Comparison of ENCODE assay signal across 8 cellular contexts in the genomic region with DNA sequence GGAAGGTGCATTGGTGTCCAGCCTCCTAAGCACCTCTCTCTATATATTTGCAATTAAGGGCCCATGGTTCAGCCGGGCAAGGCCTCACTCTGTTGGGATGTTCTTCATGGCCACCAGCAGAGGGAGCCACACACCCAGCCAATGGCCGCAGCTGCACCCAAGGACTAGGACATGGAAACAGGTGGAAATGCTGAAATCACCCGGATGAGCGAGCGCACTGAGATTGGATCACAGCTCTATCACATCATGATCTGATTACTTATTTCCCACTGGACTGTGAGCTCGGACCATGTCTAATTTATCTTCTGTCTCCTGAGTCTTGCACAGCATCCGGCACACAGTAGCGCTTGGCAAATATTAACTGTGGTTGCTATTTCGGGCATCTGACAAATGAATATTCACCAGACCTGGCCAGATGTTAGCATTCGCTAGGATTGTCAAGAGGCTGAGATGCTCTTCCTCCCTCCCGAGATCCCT. TPM values are rescaled to one million over a fixed set of nuclear protein-coding genes. Genes with fewer than 3 reads are reported as not detected.
DNase-seq lines count a peak whose midpoint lies in the region; ATAC-seq and TF ChIP-seq lines count a peak whose summit lies in the region.

No MANE protein-coding gene starts in this region.

- ATAC-seq in GM21786 (IDR thresholded peaks at IDR 0.05; ENCODE audit: unreplicated experiment), result no peak

- H3K27ac ChIP-seq in endodermal cell (ENCODE audit: low read depth, low read length), result no peak overlapping the region

- no peaks in the 10 kb centered on the region for H3K9me3 ChIP-seq in NT2/D1 (ENCODE audit: insufficient read depth, low read length)
- H3K9me3 ChIP-seq in endodermal cell (ENCODE audit: control insufficient read depth, low read length), result no peaks in the 10 kb centered on the region

- peaks cover 21% of the 10 kb centered on the region for H3K36me3 ChIP-seq in NT2/D1 (ENCODE audit: insufficient read depth, insufficient read length, low read length)
- peaks cover 5% of the 10 kb centered on the region for H3K36me3 ChIP-seq in endodermal cell (ENCODE audit: control insufficient read depth, insufficient read depth, low read length)

- no peaks in the 10 kb centered on the region for H3K4me1 Mint-ChIP-seq in endodermal cell
- no peaks in the 10 kb centered on the region for H3K4me1 Mint-ChIP-seq in mesothelial cell of epicardium

- H3K27ac Mint-ChIP-seq in endodermal cell (no peak overlapping the region), mesothelial cell of epicardium (no peak overlapping the region)

- whole genome bisulfite sequencing in endodermal cell (ENCODE audit: insufficient coverage in 1 of 2, insufficient read length in 1 of 2), 2 experiments, result 64 to 65% methylated on average over 11 of the region's 11 CpGs

- no peak overlapping the region for H3K4me3 Mint-ChIP-seq in endodermal cell
- no peak overlapping the region for H3K4me3 Mint-ChIP-seq in mesothelial cell of epicardium

- no peak overlapping the region for H3K9ac ChIP-seq in NT2/D1 (ENCODE audit: insufficient read length, low read depth)
- no peak overlapping the region for H3K9ac ChIP-seq in endodermal cell (ENCODE audit: extremely low read depth, low read length, poor library complexity, severe bottlenecking)

- H3K9me3 Mint-ChIP-seq in endodermal cell (no peaks in the 10 kb centered on the region), mesothelial cell of epicardium (no peaks in the 10 kb centered on the region)

- H3K36me3 Mint-ChIP-seq in endodermal cell (ENCODE audit: low read depth) (peaks cover 25% of the 10 kb centered on the region), mesothelial cell of epicardium (peaks cover 11% of the 10 kb centered on the region)

- TF ChIP-seq CTCF in endodermal cell (conservative IDR thresholded peaks at IDR 0.05), result peak; percentile 98
- peak; percentile 89 for TF ChIP-seq CTCF in mesothelial cell of epicardium (IDR thresholded peaks at IDR 0.05; ENCODE audit: unreplicated experiment)

- DNase-seq in GM04504 (ENCODE audit: low read depth), result peak; percentile 59
- peak; percentile 70 for DNase-seq in HuH-7 (ENCODE audit: low spot score)
- DNase-seq in NT2/D1 (ENCODE audit: low read depth, low spot score), result peak; percentile 83
- peak; percentile 34 for DNase-seq in activated CD8-positive, alpha-beta memory T cell treated with anti-CD3 and anti-CD28 coated beads, Interleukin-2, amount 50 U/mL, for 1 hour (ENCODE audit: extremely low read depth)
- peak; percentile 93 for DNase-seq in endodermal cell
- peak; percentile 63 to 85 for DNase-seq in mesothelial cell of epicardium (ENCODE audit: low spot score in 2 of 2, unreplicated experiment in 2 of 2)
- DNase-seq in stimulated activated CD8-positive, alpha-beta memory T cell treated with anti-CD3 and anti-CD28 coated beads, Interleukin-2, amount 100 ng/mL, for 1 hour (ENCODE audit: low read depth in 2 of 2), result peak; percentile 33 to 54

- H3K4me3 ChIP-seq in NT2/D1 (ENCODE audit: insufficient read length, low read depth) (no peak overlapping the region), endodermal cell (ENCODE audit: low read length) (no peak overlapping the region)

- H3K27me3 ChIP-seq in NT2/D1 (ENCODE audit: insufficient read depth, insufficient read length) (no peaks in the 10 kb centered on the region), endodermal cell (ENCODE audit: control insufficient read depth, insufficient read depth, low read length, poor library complexity, severe bottlenecking) (no peaks in the 10 kb centered on the region)

- no peaks in the 10 kb centered on the region for H3K27me3 Mint-ChIP-seq in endodermal cell (ENCODE audit: insufficient read depth)
- no peaks in the 10 kb centered on the region for H3K27me3 Mint-ChIP-seq in mesothelial cell of epicardium (ENCODE audit: low read depth)

- H3K4me1 ChIP-seq in NT2/D1 (ENCODE audit: insufficient read depth, insufficient read length) (peaks cover 10% of the 10 kb centered on the region), endodermal cell (ENCODE audit: control insufficient read depth, insufficient read depth, low read length) (no peaks in the 10 kb centered on the region)

RNA-seq across cellular contexts. Expression of gene KIF3C, which starts 31.2 kb away (rescaled TPM):
- total RNA-seq in endodermal cell (10 to 100 TPM; 42.9 to 51.4 TPM), mesothelial cell of epicardium (31.9 to 39.5 TPM (median 39.5 TPM) in 3 replicates)
- polyA plus RNA-seq in endodermal cell (2013, experiment 1 of 2), result 47.4 TPM
- polyA plus RNA-seq in endodermal cell (2013, experiment 2 of 2), result 43.6 TPM

Comparison
In these comparisons a context has a peak if more than half of its experiments do, and no peak if none do; other contexts are left out.
1. DNase-seq: peak in every context shown above with its lines; median percentile 93 in endodermal cell; 83 in NT2/D1; 74 in mesothelial cell of epicardium; 70 in HuH-7; 59 in GM04504; 44 in stimulated activated CD8-positive, alpha-beta memory T cell treated with anti-CD3 and anti-CD28 coated beads, Interleukin-2, amount 100 ng/mL, for 1 hour; 34 in activated CD8-positive, alpha-beta memory T cell treated with anti-CD3 and anti-CD28 coated beads, Interleukin-2, amount 50 U/mL, for 1 hour.